Comparison of ENCODE assay signal across 1 cellular context in the genomic region with DNA sequence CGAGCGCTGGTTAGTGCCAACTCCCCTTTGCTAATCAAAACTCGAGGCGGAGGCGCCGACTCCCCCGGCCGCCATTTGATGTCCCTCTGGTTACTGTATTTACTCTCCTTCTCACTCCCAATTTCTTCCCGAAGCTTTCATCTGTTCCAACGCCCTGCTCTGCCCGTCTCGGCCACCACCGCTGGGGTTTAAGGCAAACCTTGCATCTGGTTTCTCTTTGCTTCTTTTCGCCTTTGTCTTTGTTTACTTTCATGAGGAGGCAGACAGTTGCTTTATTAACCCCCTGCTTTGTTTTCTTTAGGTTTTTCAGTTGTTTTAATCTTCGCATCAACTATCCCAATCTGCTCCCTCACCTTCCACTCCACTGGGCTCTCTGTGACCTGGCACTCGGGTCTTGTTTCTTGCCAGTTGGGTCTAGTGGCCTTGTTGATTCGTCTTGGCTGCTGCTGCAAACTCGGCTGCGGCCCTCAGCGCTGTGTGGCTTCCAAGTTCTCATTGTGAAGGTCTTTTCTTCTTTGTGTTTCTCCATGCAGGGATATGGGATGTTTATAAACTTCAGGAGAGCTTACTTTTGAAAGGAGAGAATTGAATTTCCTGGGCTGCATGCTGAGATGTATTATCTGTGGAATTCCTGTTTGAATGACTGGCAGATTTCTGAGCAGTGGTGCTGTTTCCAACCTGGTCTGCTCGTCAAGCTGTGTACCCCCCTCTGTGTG.
TF ChIP-seq lines count a peak whose summit lies in the region.

No MANE protein-coding gene starts in this region.

TF ChIP-seq in H1, 55 proteins besides CTCF, POLR2A, EP300 and RAD21 (continued from another document):
- no peak for TF ChIP-seq ATF2 (IDR thresholded peaks at IDR 0.05; ENCODE audit: low read length)
- TF ChIP-seq KDM4A (IDR thresholded peaks at IDR 0.05; ENCODE audit: low read depth, low read length, severe bottlenecking), result peak; percentile 15
- no peak for TF ChIP-seq TBP (IDR thresholded peaks at IDR 0.05; ENCODE audit: low read depth, low read length)
- no peak for TF ChIP-seq SAP30 (IDR thresholded peaks at IDR 0.05; ENCODE audit: insufficient read depth, insufficient replicate concordance, low read length)
- TF ChIP-seq RXRA (IDR thresholded peaks at IDR 0.05; ENCODE audit: insufficient read depth, low read depth, low read length), result no peak
- TF ChIP-seq CHD1 (IDR thresholded peaks at IDR 0.05; ENCODE audit: low read depth, low read length), result no peak
- TF ChIP-seq GABPA (IDR thresholded peaks at IDR 0.05; ENCODE audit: borderline replicate concordance, insufficient read depth, low read length), result no peak
- TF ChIP-seq JUND (IDR thresholded peaks at IDR 0.05; ENCODE audit: low read length), result no peak
- peak; percentile 36 for TF ChIP-seq NANOG (IDR thresholded peaks at IDR 0.05; ENCODE audit: insufficient read depth, low read depth, low read length, poor library complexity, severe bottlenecking)
- 0 out of 2 replicates have a peak, but pooled peaks have one; percentile 43 for TF ChIP-seq SP1 (IDR thresholded peaks at IDR 0.05; ENCODE audit: low read depth, low read length)
- TF ChIP-seq FOSL1 (IDR thresholded peaks at IDR 0.05; ENCODE audit: insufficient read depth, low read depth, low read length), result no peak
- no peak for TF ChIP-seq SIX5 (IDR thresholded peaks at IDR 0.05; ENCODE audit: low read depth, low read length)
- no peak; the same call in 1 of the 2 replicates for TF ChIP-seq RBBP5 (IDR thresholded peaks at IDR 0.05; ENCODE audit: borderline replicate concordance, low read depth, low read length)
- TF ChIP-seq EGR1 (IDR thresholded peaks at IDR 0.05; ENCODE audit: borderline replicate concordance, low read depth, low read length), result no peak
- no peak for TF ChIP-seq NRF1 (IDR thresholded peaks at IDR 0.05; ENCODE audit: low read depth, low read length)
- no peak for TF ChIP-seq SIRT6 (IDR thresholded peaks at IDR 0.05; ENCODE audit: low read length)
- no peak for TF ChIP-seq RFX5 (IDR thresholded peaks at IDR 0.05; ENCODE audit: borderline replicate concordance, low read depth, low read length)
- no peak for TF ChIP-seq ASH2L (IDR thresholded peaks at IDR 0.05; ENCODE audit: low read length)
- TF ChIP-seq ZNF274 (IDR thresholded peaks at IDR 0.05; ENCODE audit: borderline replicate concordance, extremely low read depth, low read length), result no peak
- TF ChIP-seq BCL11A (IDR thresholded peaks at IDR 0.05; ENCODE audit: low read depth in 2 of 2, low read length in 2 of 2), result no peak
- peak; percentile 82 for TF ChIP-seq TEAD4 (IDR thresholded peaks at IDR 0.05; ENCODE audit: low read depth, low read length)
- no peak for TF ChIP-seq CEBPB (IDR thresholded peaks at IDR 0.05; ENCODE audit: low read depth, low read length)
- no peak for TF ChIP-seq TAF7 (optimal IDR thresholded peaks at IDR 0.05; ENCODE audit: borderline replicate concordance, low read depth, low read length)
- 0 out of 2 replicates have a peak, but pooled peaks have one; percentile 26 for TF ChIP-seq MAX (IDR thresholded peaks at IDR 0.05)
- TF ChIP-seq TAF1 (IDR thresholded peaks at IDR 0.05; ENCODE audit: low read depth, low read length), result 0 out of 2 replicates have a peak, but pooled peaks have one; percentile 24
- TF ChIP-seq CHD2 (IDR thresholded peaks at IDR 0.05; ENCODE audit: low read length), result no peak
- no peak for TF ChIP-seq GTF2F1 (IDR thresholded peaks at IDR 0.05; ENCODE audit: borderline replicate concordance, low read depth, low read length)
- 0 out of 4 replicates have a peak, but pooled peaks of 1 of the 2 experiments have one; percentile 13 for TF ChIP-seq HDAC2 (IDR thresholded peaks at IDR 0.05; ENCODE audit: borderline replicate concordance in 1 of 2, low read depth in 2 of 2, low read length in 2 of 2)
- no peak for TF ChIP-seq CBX8 (IDR thresholded peaks at IDR 0.05; ENCODE audit: borderline replicate concordance, low read depth, low read length)
- no peak for TF ChIP-seq CBX5 (IDR thresholded peaks at IDR 0.05; ENCODE audit: low read depth, low read length)
- TF ChIP-seq CHD7 (IDR thresholded peaks at IDR 0.05; ENCODE audit: insufficient replicate concordance, low read length), result no peak
- TF ChIP-seq USF2 (IDR thresholded peaks at IDR 0.05; ENCODE audit: low read length), result no peak
- TF ChIP-seq KDM1A (IDR thresholded peaks at IDR 0.05; ENCODE audit: borderline replicate concordance, low read length), result no peak
- TF ChIP-seq BRCA1 (IDR thresholded peaks at IDR 0.05; ENCODE audit: low read depth, low read length), result no peak
